Comparison of ENCODE assay signal across 1 cellular context in the genomic region with DNA sequence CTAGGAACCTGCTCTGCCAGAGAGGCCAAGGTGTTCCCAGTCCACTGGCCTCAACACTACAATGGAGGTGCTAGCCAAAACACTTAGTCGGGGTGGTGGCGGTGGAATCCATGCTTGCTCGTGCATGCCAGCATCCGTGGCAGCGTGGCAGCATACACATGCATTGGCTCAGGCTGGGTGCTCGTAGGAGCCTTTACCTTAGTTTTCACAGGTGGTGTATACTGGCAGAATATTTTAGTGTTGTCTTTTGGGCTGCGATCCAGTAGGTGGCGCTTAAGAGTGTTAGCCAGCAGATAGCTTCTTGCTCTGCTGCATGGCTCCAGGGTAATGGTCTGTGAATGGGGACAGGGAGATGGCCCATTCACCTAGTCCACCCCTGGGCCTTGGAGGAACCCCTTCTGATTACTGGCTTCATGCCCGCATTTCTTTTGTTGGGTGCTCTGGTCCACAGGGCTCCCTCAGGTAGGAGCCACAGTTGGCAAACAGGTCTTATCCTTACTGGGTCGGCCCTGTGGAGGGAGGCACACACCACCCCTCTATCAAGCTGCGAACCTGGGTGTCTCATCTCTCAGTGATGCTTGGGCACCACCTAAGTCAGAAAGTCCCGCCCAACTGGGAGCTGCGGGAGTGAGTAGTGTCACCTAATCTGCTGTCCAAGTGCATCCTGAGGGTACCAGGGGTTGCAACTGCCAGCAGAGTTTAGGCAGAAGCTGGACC.
TF ChIP-seq lines count a peak whose summit lies in the region.

No MANE protein-coding gene starts in this region.

TF ChIP-seq in K562, 482 proteins besides CTCF, POLR2A, EP300 and RAD21 (continued from another document):
- TF ChIP-seq CBFB (CRISPR knock-in tag; IDR thresholded peaks at IDR 0.05), result no peak
